ENCODE assay signal across 18 cellular contexts in the genomic region with DNA sequence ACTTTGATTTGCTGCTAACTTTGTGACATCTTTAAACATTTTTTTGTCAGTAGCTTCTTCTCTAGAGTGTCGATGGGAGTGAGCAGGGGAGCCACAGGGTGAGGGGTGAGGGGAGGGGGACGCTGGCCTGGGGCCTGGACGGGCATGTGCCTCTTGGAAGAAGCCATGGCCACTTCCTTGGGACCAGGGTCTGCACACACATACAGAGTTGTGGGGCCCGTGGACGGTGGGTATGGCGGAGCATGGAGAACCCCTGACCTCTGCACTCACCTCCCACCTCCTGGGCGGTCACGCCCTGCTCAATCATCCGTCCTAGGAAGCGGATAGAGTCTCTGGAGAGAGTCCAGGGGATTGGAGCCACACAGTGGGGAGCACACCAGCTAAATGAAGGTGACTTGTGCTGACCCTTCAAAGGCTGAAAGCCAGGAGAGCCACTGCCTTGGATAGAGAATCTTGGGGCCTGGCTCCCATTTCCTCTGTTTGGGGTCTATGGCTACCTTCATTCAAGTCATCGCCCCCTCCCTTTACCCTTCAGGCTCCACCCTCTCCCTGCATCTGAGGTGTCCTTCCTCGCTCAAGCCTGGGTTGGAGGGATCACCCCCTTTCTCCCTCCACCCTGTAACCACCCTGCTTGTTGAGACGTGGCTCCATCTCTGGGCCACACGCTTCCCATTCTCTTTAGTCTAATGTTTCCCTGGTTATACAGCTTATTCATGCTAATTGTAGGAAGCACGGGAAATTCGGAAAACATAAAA.
"Had no signal": no experiment of that assay in that cellular context is flagged by ENCODE, and none has a peak within 500 bp of the region (broad histone marks: within the 10 kb centered on the region; RNA-seq: fewer than 3 reads in every experiment).

No MANE protein-coding gene starts in this region.

- H3K4me3 ChIP-seq: cardiac muscle cell, hepatocyte, transverse colon had no signal

- H3K4me1 ChIP-seq: parathyroid adenoma had no signal

- H3K36me3 ChIP-seq: cardiac muscle cell, transverse colon had no signal

- H3K27ac ChIP-seq: cardiac muscle cell, hepatocyte, parathyroid adenoma had no signal

- H3K9me3 ChIP-seq: transverse colon had no signal

- H3K9ac ChIP-seq: parathyroid adenoma had no signal

- ATAC-seq: activated CD8-positive, alpha-beta T cell treated with anti-CD3 and anti-CD28 coated beads, Interleukin-2, amount 10 ng/mL, durations not matched to agents 7 days and 5 days; activated T-cell treated with anti-CD3 and anti-CD28 coated beads, Interleukin-2, amount 50 U/mL, for 72 hours; effector memory CD8-positive, alpha-beta T cell; left lobe of liver; naive thymus-derived CD4-positive, alpha-beta T cell; sciatic nerve; stimulated activated naive B cell treated with anti-CD40 and anti-IgM and Interleukin-4, amounts not matched to agents 10 μg/mL and 1 μg/mL and 100 μg/mL, for 72 hours had no signal

- H2AFZ ChIP-seq: hepatocyte, parathyroid adenoma had no signal

- H3K4me2 ChIP-seq: hepatocyte had no signal

- H3K27me3 ChIP-seq: cardiac muscle cell, hepatocyte, transverse colon had no signal

- DNase-seq: activated CD4-positive, alpha-beta T cell treated with anti-CD3 and anti-CD28 coated beads, Interleukin-2, amount 10 ng/mL, durations not matched to agents 7 days and 5 days; activated CD8-positive, alpha-beta memory T cell treated with anti-CD3 and anti-CD28 coated beads, Interleukin-2, amount 50 U/mL, for 48 hours; activated CD8-positive, alpha-beta T cell treated with anti-CD3 and anti-CD28 coated beads, Interleukin-2, amount 10 ng/mL, durations not matched to agents 7 days and 5 days; activated gamma-delta T cell treated with Interleukin-2 at 50 U/mL for 16 hours; activated naive CD8-positive, alpha-beta T cell treated with anti-CD3 and anti-CD28 coated beads for 36 hours; activated T-cell treated with anti-CD3 and anti-CD28 coated beads, Interleukin-2, amount 50 U/mL, for 72 hours; amniotic stem cell; dermis blood vessel endothelial cell; effector memory CD8-positive, alpha-beta T cell; foreskin fibroblast; naive thymus-derived CD4-positive, alpha-beta T cell; stimulated activated naive B cell treated with anti-CD40 and anti-IgM and Interleukin-4, amounts not matched to agents 10 μg/mL and 1 μg/mL and 100 μg/mL, for 72 hours; transverse colon had no signal
